8 cellular contexts compared by ENCODE assay signal in genomic region chr7:55432937-55433784, GRCh38.
DNase-seq lines count a peak whose midpoint lies in the region; ATAC-seq and TF ChIP-seq lines count a peak whose summit lies in the region.

No MANE protein-coding gene starts in this region.

- no peaks in the 10 kb centered on the region for H4K20me1 ChIP-seq in OCI-LY3 (ENCODE audit: insufficient read depth, low read length)

- no peaks in the 10 kb centered on the region for H3K79me2 ChIP-seq in OCI-LY3 (ENCODE audit: low read length)

- H3K4me2 ChIP-seq in OCI-LY3 (ENCODE audit: low read length): no peak overlapping the region; the same call in 1 of the 2 replicates

- H3K27ac Mint-ChIP-seq in effector memory CD8-positive, alpha-beta T cell: peak overlapping the region; percentile 6 to 25
- H3K27ac Mint-ChIP-seq in nephron progenitor cell: no peak overlapping the region

- ATAC-seq in GM19395 (IDR thresholded peaks at IDR 0.05; ENCODE audit: unreplicated experiment): peak; percentile 81
- peak; percentile 44 for ATAC-seq in effector memory CD8-positive, alpha-beta T cell (replicated peaks)

- no peaks in the 10 kb centered on the region for H3K27me3 Mint-ChIP-seq in effector memory CD8-positive, alpha-beta T cell
- peaks cover 4% of the 10 kb centered on the region for H3K27me3 Mint-ChIP-seq in nephron progenitor cell (ENCODE audit: low read depth, poor library complexity)

- no peak overlapping the region for H3K4me3 Mint-ChIP-seq in effector memory CD8-positive, alpha-beta T cell
- H3K4me3 Mint-ChIP-seq in nephron progenitor cell: no peak overlapping the region

- no peaks in the 10 kb centered on the region for H3K27me3 ChIP-seq in OCI-LY3 (ENCODE audit: low read depth, low read length)

- H3K36me3 ChIP-seq in OCI-LY3 (replicated peaks; ENCODE audit: low read depth, low read length): peaks cover 1% of the 10 kb centered on the region

- DNase-seq in DMS53 treated with DMSO at 0.1 percent for 48 hours (lab: John Stamatoyannopoulos, UW; ENCODE audit: unreplicated experiment) (peak; percentile 57), HPDE6-E6E7 (ENCODE audit: extremely low spot score) (peak; percentile 71), nephron progenitor cell (no peak), mesenteric fat pad (ENCODE audit: low spot score) (no peak)
- DNase-seq in effector memory CD8-positive, alpha-beta T cell: no peak
- no peak for DNase-seq in activated CD8-positive, alpha-beta memory T cell treated with anti-CD3 and anti-CD28 coated beads, Interleukin-2, amount 50 U/mL, for 4 hours

- no peak overlapping the region for H3K4me3 ChIP-seq in OCI-LY3 (ENCODE audit: low read length)

- H3K4me1 Mint-ChIP-seq in effector memory CD8-positive, alpha-beta T cell (ENCODE audit: low read depth in 2 of 2): peaks cover 4 to 9% of the 10 kb centered on the region in 2 donors
- peaks cover 23% of the 10 kb centered on the region for H3K4me1 Mint-ChIP-seq in nephron progenitor cell

- H3K9ac ChIP-seq in OCI-LY3 (ENCODE audit: low read length): no peak overlapping the region

- H3K36me3 Mint-ChIP-seq in effector memory CD8-positive, alpha-beta T cell (ENCODE audit: insufficient read depth): peaks cover 10% of the 10 kb centered on the region
- H3K36me3 Mint-ChIP-seq in nephron progenitor cell (ENCODE audit: low read depth): no peaks in the 10 kb centered on the region

- peaks cover 14% of the 10 kb centered on the region for H3K4me1 ChIP-seq in OCI-LY3 (ENCODE audit: low read length)

- no peaks in the 10 kb centered on the region for H3K9me3 ChIP-seq in OCI-LY3 (ENCODE audit: insufficient read depth, low read length)

- H2AFZ ChIP-seq in OCI-LY3 (ENCODE audit: low read depth, low read length): no peak overlapping the region

- no peaks in the 10 kb centered on the region for H3K9me3 Mint-ChIP-seq in effector memory CD8-positive, alpha-beta T cell
- H3K9me3 Mint-ChIP-seq in nephron progenitor cell: no peaks in the 10 kb centered on the region

- TF ChIP-seq CTCF in OCI-LY3 (IDR thresholded peaks at IDR 0.05; ENCODE audit: low read depth, low read length) (peak; percentile 64), nephron progenitor cell (IDR thresholded peaks at IDR 0.05) (peak; percentile 44)

- H3K27ac ChIP-seq in OCI-LY3 (ENCODE audit: low read length): no peak overlapping the region

Comparison
In these comparisons a context has a peak if more than half of its experiments do, and no peak if none do; other contexts are left out.
1. DNase-seq: peak in DMS53 treated with DMSO at 0.1 percent for 48 hours (single experiment) and HPDE6-E6E7 (single experiment); none in effector memory CD8-positive, alpha-beta T cell (0 of 3), nephron progenitor cell (single experiment), mesenteric fat pad (single experiment) and activated CD8-positive, alpha-beta memory T cell treated with anti-CD3 and anti-CD28 coated beads, Interleukin-2, amount 50 U/mL, for 4 hours (single experiment).